ENCODE assay signal across 1 cellular context in genomic region chr21:34700605-34701004, GRCh38.
TF ChIP-seq lines count a peak whose summit lies in the region.

No MANE protein-coding gene starts in this region.

TF ChIP-seq in IMR-90, 13 proteins besides CTCF, POLR2A, EP300 and RAD21 (continued from another document):
- no peak for TF ChIP-seq RCOR1 (IDR thresholded peaks at IDR 0.05; ENCODE audit: insufficient replicate concordance, low read length)
- no peak for TF ChIP-seq MXI1 (IDR thresholded peaks at IDR 0.05; ENCODE audit: borderline replicate concordance, low read depth, low read length)
- no peak for TF ChIP-seq CEBPB (IDR thresholded peaks at IDR 0.05; ENCODE audit: low read depth, low read length)
- TF ChIP-seq FOS (IDR thresholded peaks at IDR 0.05; ENCODE audit: low read depth, low read length) = no peak
- no peak for TF ChIP-seq BHLHE40 (IDR thresholded peaks at IDR 0.05; ENCODE audit: low read depth, low read length)
- no peak for TF ChIP-seq RFX5 (IDR thresholded peaks at IDR 0.05; ENCODE audit: low read depth, low read length)
- TF ChIP-seq MAZ (IDR thresholded peaks at IDR 0.05; ENCODE audit: borderline replicate concordance, low read depth, low read length) = no peak
- TF ChIP-seq USF2 (IDR thresholded peaks at IDR 0.05; ENCODE audit: low read depth, low read length) = no peak
- TF ChIP-seq NFE2L2 (IDR thresholded peaks at IDR 0.05; ENCODE audit: low read depth, low read length) = no peak
